In genomic region chr7:33444501-33444900, GRCh38 we compare ENCODE assay signal across 18 cellular contexts.
A peak's percentile ranks its signal among the peaks of the same experiment; 100 is the strongest.
DNase-seq lines count a peak whose midpoint lies in the region; ATAC-seq and TF ChIP-seq lines count a peak whose summit lies in the region.
"Had no signal": no experiment of that assay in that cellular context is flagged by ENCODE, and none has a peak within 500 bp of the region (broad histone marks: within the 10 kb centered on the region; RNA-seq: fewer than 3 reads in every experiment).

No MANE protein-coding gene starts in this region.

- H3K9me3 Mint-ChIP-seq in natural killer cell (no peaks in the 10 kb centered on the region), type B pancreatic cell (no peaks in the 10 kb centered on the region)
- H3K9me3 Mint-ChIP-seq: activated B cell treated with CpG ODN at 0.5 μM for 24 hours had no signal

- H3K4me3 ChIP-seq in retinal pigment epithelial cell (ENCODE audit: low read length), result no peak overlapping the region
- H3K4me3 ChIP-seq: K562, mucosa of descending colon had no signal

- no peaks in the 10 kb centered on the region for H3K36me3 Mint-ChIP-seq in natural killer cell
- H3K36me3 Mint-ChIP-seq in type B pancreatic cell, result no peaks in the 10 kb centered on the region

- no peak overlapping the region for H3K4me3 Mint-ChIP-seq in natural killer cell
- H3K4me3 Mint-ChIP-seq in type B pancreatic cell, result no peak overlapping the region
- H3K4me3 Mint-ChIP-seq: activated B cell treated with CpG ODN at 0.5 μM for 24 hours had no signal

- TF ChIP-seq CTCF in retinal pigment epithelial cell (conservative IDR thresholded peaks at IDR 0.05; ENCODE audit: low read depth, low read length), result no peak
- TF ChIP-seq CTCF in natural killer cell (IDR thresholded peaks at IDR 0.05), result no peak
- no peak for TF ChIP-seq CTCF in type B pancreatic cell (conservative IDR thresholded peaks at IDR 0.05)

- DNase-seq in NCI-H1092 treated with DMSO at 0.1 percent for 48 hours (lab: John Stamatoyannopoulos, UW) (peak; percentile 67), NCI-H1092 (lab: John Stamatoyannopoulos, UW) (no peak), NCI-H69 (lab: John Stamatoyannopoulos, UW) (peak; percentile 61), fibroblast of the conjunctiva (ENCODE audit: low read depth) (peak; percentile 77), retinal pigment epithelial cell (ENCODE audit: low read depth) (peak; percentile 75), natural killer cell (no peak), type B pancreatic cell (ENCODE audit: extremely low spot score, unreplicated experiment) (no peak)
- DNase-seq: 8988T; activated B cell treated with CpG ODN at 0.5 μM for 24 hours; amniotic stem cell; EL; hippocampal formation; NCI-H226; SHP77 treated with DMSO at 0.1 percent for 48 hours; stimulated activated naive CD4-positive, alpha-beta T cell treated with Interleukin-2 at 50 U/mL for 16 hours had no signal

- ATAC-seq in HG03135 (IDR thresholded peaks at IDR 0.05; ENCODE audit: unreplicated experiment) (no peak), natural killer cell (no peak)
- ATAC-seq: K562, mucosa of descending colon had no signal

- peaks cover 0 to 3% of the 10 kb centered on the region in 2 donors for H3K27me3 Mint-ChIP-seq in natural killer cell (ENCODE audit: low read depth in 2 of 2)
- H3K27me3 Mint-ChIP-seq in type B pancreatic cell, result no peaks in the 10 kb centered on the region
- H3K27me3 Mint-ChIP-seq: activated B cell treated with CpG ODN at 0.5 μM for 24 hours had no signal

- H3K4me1 Mint-ChIP-seq in natural killer cell (peaks cover 16 to 20% of the 10 kb centered on the region in 2 donors), type B pancreatic cell (ENCODE audit: unreplicated experiment) (peaks cover 22% of the 10 kb centered on the region)
- H3K4me1 Mint-ChIP-seq: activated B cell treated with CpG ODN at 0.5 μM for 24 hours had no signal

- intact Hi-C loops in natural killer cell (cut with micrococcal nuclease), result no loop called here

- H3K27ac Mint-ChIP-seq in natural killer cell (no peak overlapping the region), type B pancreatic cell (no peak overlapping the region)
- H3K27ac Mint-ChIP-seq: activated B cell treated with CpG ODN at 0.5 μM for 24 hours had no signal

Comparison
In these comparisons a context has a peak if more than half of its experiments do, and no peak if none do; other contexts are left out.
1. DNase-seq: peak in NCI-H1092 treated with DMSO at 0.1 percent for 48 hours (single experiment), NCI-H69 (single experiment), fibroblast of the conjunctiva (single experiment) and retinal pigment epithelial cell (single experiment); none in NCI-H1092 (single experiment), natural killer cell (single experiment) and type B pancreatic cell (single experiment).